In genomic region chr7:45762225-45762994, GRCh38 we compare ENCODE assay signal across 8 cellular contexts.
DNase-seq lines count a peak whose midpoint lies in the region; ATAC-seq and TF ChIP-seq lines count a peak whose summit lies in the region.
"Not testable (repeated sequence)": the region's sequence is repeated elsewhere in the genome, so short reads cannot be mapped to it uniquely, and the experiment has no call there.

No MANE protein-coding gene starts in this region.

- TF ChIP-seq POLR2A in gastroesophageal sphincter (IDR thresholded peaks at IDR 0.05) = not testable (repeated sequence)

- not testable (repeated sequence) for H3K9ac ChIP-seq in subcutaneous abdominal adipose tissue (ENCODE audit: low read length in 5 of 5)

- H3K9me3 Mint-ChIP-seq in activated T-cell treated with anti-CD3 and anti-CD28 coated beads, Interleukin-2, amount 50 U/mL, for 72 hours; nephron: not testable (repeated sequence)

- not testable (repeated sequence) for H3K27me3 ChIP-seq in ACC112 (ENCODE audit: insufficient read depth, low read length); gastroesophageal sphincter; subcutaneous abdominal adipose tissue (ENCODE audit: control insufficient read depth in 5 of 5, insufficient read depth in 4 of 5, low read length in 5 of 5)

- 25 to 62% methylated on average over 3 of the region's 3 CpGs for WGBS in gastroesophageal sphincter (ENCODE audit: low coverage in 1 of 2), 2 donors

- POLR2A ChIA-PET in HEK293 (lab: Yijun Ruan, JAX) = not testable (repeated sequence)

- peaks cover 29% of the 10 kb centered on the region for H3K79me2 ChIP-seq in ACC112 (ENCODE audit: control insufficient read depth, insufficient read depth, low read length, unreplicated experiment)

- TF ChIP-seq EP300 in gastroesophageal sphincter (IDR thresholded peaks at IDR 0.05) = not testable (repeated sequence)

- peaks cover 27% of the 10 kb centered on the region for H3K4me1 ChIP-seq in ACC112 (ENCODE audit: control insufficient read depth, insufficient read depth, low read length, unreplicated experiment)
- H3K4me1 ChIP-seq in HEK293 (ENCODE audit: control insufficient read depth, insufficient read depth, low read length); subcutaneous abdominal adipose tissue (ENCODE audit: control insufficient read depth in 5 of 5, insufficient read depth in 5 of 5, low read length in 5 of 5): not testable (repeated sequence)
- H3K4me1 ChIP-seq in gastroesophageal sphincter = peaks cover 0 to 20% (median 0%) of the 10 kb centered on the region in 3 donors

- CTCF ChIA-PET in HEK293 (lab: Yijun Ruan, JAX) = not testable (repeated sequence)

- DNase-seq in OCI-M1 (lab: John Stamatoyannopoulos, UW) = peak; percentile 19
- not testable (repeated sequence) for DNase-seq in activated T-cell treated with anti-CD3 and anti-CD28 coated beads, Interleukin-2, amount 50 U/mL, for 72 hours; coronary artery (ENCODE audit: low spot score)

- not testable (repeated sequence) for H3K27me3 Mint-ChIP-seq in activated T-cell treated with anti-CD3 and anti-CD28 coated beads, Interleukin-2, amount 50 U/mL, for 72 hours (ENCODE audit: low read depth); nephron (ENCODE audit: low read depth)

- H3K27ac ChIP-seq in ACC112 (ENCODE audit: low read depth, low read length) (peak overlapping the region; percentile 100), coronary artery (peak overlapping the region; percentile 87 to 91), gastroesophageal sphincter (peak overlapping the region in 3 of 4 donors; percentile 8 to 49 (median 48)), subcutaneous abdominal adipose tissue (ENCODE audit: low read depth, low read length) (peak overlapping the region; percentile 30)
- H3K27ac ChIP-seq in HEK293 (ENCODE audit: extremely low read depth, low read depth, low read length) = not testable (repeated sequence)

- ATAC-seq in activated T-cell treated with anti-CD3 and anti-CD28 coated beads, Interleukin-2, amount 50 U/mL, for 72 hours (replicated peaks in 1 of 2) = not testable (repeated sequence)
- ATAC-seq in gastroesophageal sphincter = peak; percentile 55

- not testable (repeated sequence) for H2AFZ ChIP-seq in ACC112 (ENCODE audit: low read length, unreplicated experiment)

- not testable (repeated sequence) for H3K4me3 Mint-ChIP-seq in activated T-cell treated with anti-CD3 and anti-CD28 coated beads, Interleukin-2, amount 50 U/mL, for 72 hours; nephron

- not testable (repeated sequence) for H3K36me3 Mint-ChIP-seq in activated T-cell treated with anti-CD3 and anti-CD28 coated beads, Interleukin-2, amount 50 U/mL, for 72 hours (ENCODE audit: insufficient read depth in 2 of 2); nephron (ENCODE audit: low read depth)

- H3K9me3 ChIP-seq in HEK293 (ENCODE audit: control insufficient read depth, insufficient read depth, low read depth, low read length); gastroesophageal sphincter; subcutaneous abdominal adipose tissue (ENCODE audit: control insufficient read depth in 5 of 5, low read length in 5 of 5): not testable (repeated sequence)

- peak overlapping the region; percentile 70 for H3K4me3 ChIP-seq in ACC112 (ENCODE audit: low read depth, low read length)
- H3K4me3 ChIP-seq in HEK293 (ENCODE audit: low read depth, low read length); gastroesophageal sphincter; subcutaneous abdominal adipose tissue (ENCODE audit: low read depth in 1 of 5, low read length in 5 of 5): not testable (repeated sequence)
- H3K4me3 ChIP-seq in coronary artery = peak overlapping the region; percentile 36

- not testable (repeated sequence) for H3K4me1 Mint-ChIP-seq in activated T-cell treated with anti-CD3 and anti-CD28 coated beads, Interleukin-2, amount 50 U/mL, for 72 hours (ENCODE audit: low read depth); nephron

- not testable (repeated sequence) for H3K36me3 ChIP-seq in ACC112 (ENCODE audit: insufficient read depth, low read length); HEK293 (ENCODE audit: control insufficient read depth in 2 of 2, insufficient read depth in 1 of 2, low read length in 2 of 2); gastroesophageal sphincter; subcutaneous abdominal adipose tissue (ENCODE audit: control insufficient read depth in 5 of 5, insufficient read depth in 5 of 5, low read length in 5 of 5)

- peak overlapping the region; percentile 6 for H3K27ac Mint-ChIP-seq in activated T-cell treated with anti-CD3 and anti-CD28 coated beads, Interleukin-2, amount 50 U/mL, for 72 hours
- H3K27ac Mint-ChIP-seq in nephron = peak overlapping the region; percentile 11 to 75 (median 31)

- not testable (repeated sequence) for TF ChIP-seq CTCF in HEK293 (tag by site-specific recombination; IDR thresholded peaks at IDR 0.05); coronary artery (IDR thresholded peaks at IDR 0.05); gastroesophageal sphincter (IDR thresholded peaks at IDR 0.05); nephron (IDR thresholded peaks at IDR 0.05; ENCODE audit: unreplicated experiment in 3 of 3)

TF ChIP-seq in HEK293, 187 proteins besides CTCF, POLR2A, EP300 and RAD21:
- 0 out of 2 replicates have a peak, but pooled peaks have one; percentile 13 for TF ChIP-seq PRDM10 (tag by site-specific recombination; IDR thresholded peaks at IDR 0.05)
